Comparison of ENCODE assay signal across 16 cellular contexts in genomic region chr15:31501536-31502157, GRCh38.
"Had no signal": no experiment of that assay in that cellular context is flagged by ENCODE, and none has a peak within 500 bp of the region (broad histone marks: within the 10 kb centered on the region; RNA-seq: fewer than 3 reads in every experiment).

No MANE protein-coding gene starts in this region.

- H3K27ac ChIP-seq: left lung, neural progenitor cell, prostate gland had no signal

- H3K9me3 ChIP-seq: left lung, prostate gland had no signal

- H3K9me3 Mint-ChIP-seq: activated CD4-positive, alpha-beta memory T cell treated with anti-CD3 and anti-CD28 coated beads, Interleukin-2, amount 10 ng/mL, durations not matched to agents 7 days and 5 days; naive thymus-derived CD8-positive, alpha-beta T cell; neural progenitor cell; stimulated activated naive B cell treated with anti-CD40 and anti-IgM and Interleukin-4, amounts not matched to agents 10 μg/mL and 1 μg/mL and 100 μg/mL, for 72 hours had no signal

- H3K36me3 Mint-ChIP-seq: naive thymus-derived CD8-positive, alpha-beta T cell; neural progenitor cell; stimulated activated naive B cell treated with anti-CD40 and anti-IgM and Interleukin-4, amounts not matched to agents 10 μg/mL and 1 μg/mL and 100 μg/mL, for 72 hours had no signal

- H3K36me3 ChIP-seq: left lung, neural progenitor cell, prostate gland had no signal

- H3K4me1 ChIP-seq: neural progenitor cell, prostate gland had no signal

- ATAC-seq: left lung; naive thymus-derived CD8-positive, alpha-beta T cell; right cardiac atrium; SK-N-SH treated with all-trans-retinoic acid at 6 μM for 48 hours had no signal

- H3K4me3 Mint-ChIP-seq: activated CD4-positive, alpha-beta memory T cell treated with anti-CD3 and anti-CD28 coated beads, Interleukin-2, amount 10 ng/mL, durations not matched to agents 7 days and 5 days; naive thymus-derived CD8-positive, alpha-beta T cell; neural progenitor cell; stimulated activated naive B cell treated with anti-CD40 and anti-IgM and Interleukin-4, amounts not matched to agents 10 μg/mL and 1 μg/mL and 100 μg/mL, for 72 hours had no signal

- H3K4me1 Mint-ChIP-seq: activated CD4-positive, alpha-beta memory T cell treated with anti-CD3 and anti-CD28 coated beads, Interleukin-2, amount 10 ng/mL, durations not matched to agents 7 days and 5 days; naive thymus-derived CD8-positive, alpha-beta T cell; neural progenitor cell had no signal

- H3K4me3 ChIP-seq: left lung, neural progenitor cell, prostate gland had no signal

- H3K27ac Mint-ChIP-seq: activated CD4-positive, alpha-beta memory T cell treated with anti-CD3 and anti-CD28 coated beads, Interleukin-2, amount 10 ng/mL, durations not matched to agents 7 days and 5 days; naive thymus-derived CD8-positive, alpha-beta T cell; neural progenitor cell; stimulated activated naive B cell treated with anti-CD40 and anti-IgM and Interleukin-4, amounts not matched to agents 10 μg/mL and 1 μg/mL and 100 μg/mL, for 72 hours had no signal

- H3K9ac ChIP-seq: neural progenitor cell had no signal

- DNase-seq: activated CD4-positive, alpha-beta memory T cell treated with anti-CD3 and anti-CD28 coated beads, Interleukin-2, amount 10 ng/mL, durations not matched to agents 7 days and 5 days; activated CD4-positive, alpha-beta T cell treated with anti-CD3 and anti-CD28 coated beads for 48 hours; activated naive CD4-positive, alpha-beta T cell treated with Interleukin-2 at 50 U/mL for 16 hours; activated T-cell treated with anti-CD3 and anti-CD28 coated beads, Interleukin-2, amount 50 U/mL, for 48 hours; amygdala; effector CD4-positive, alpha-beta T cell; foreskin fibroblast; right cardiac atrium; stimulated activated CD4-positive, alpha-beta T cell treated with anti-CD3 and anti-CD28 coated beads, Interleukin-12 subunit alpha, Interleukin-12 subunit beta, amount 100 ng/mL, for 4 hours; stimulated activated CD4-positive, alpha-beta T cell treated with anti-CD3 and anti-CD28 coated beads, Interleukin-1b, Interleukin-23, amount 100 ng/mL, for 48 hours; stimulated activated naive B cell treated with anti-CD40 and anti-IgM and Interleukin-4, amounts not matched to agents 10 μg/mL and 1 μg/mL and 100 μg/mL, for 72 hours had no signal

- H3K4me2 ChIP-seq: neural progenitor cell had no signal

- H3K27me3 ChIP-seq: left lung, neural progenitor cell had no signal

- H3K27me3 Mint-ChIP-seq: naive thymus-derived CD8-positive, alpha-beta T cell had no signal
